In genomic region chr1:172394167-172394751, GRCh38 we compare ENCODE assay signal across 8 cellular contexts. TPM values are rescaled to one million over a fixed set of nuclear protein-coding genes. Genes with fewer than 3 reads are reported as not detected.
DNase-seq lines count a peak whose midpoint lies in the region; ATAC-seq and TF ChIP-seq lines count a peak whose summit lies in the region.

No MANE protein-coding gene starts in this region.

- no peaks in the 10 kb centered on the region for H3K27me3 Mint-ChIP-seq in Caco-2 (ENCODE audit: insufficient read depth, unreplicated experiment)

- no TSS peak for BruUV-seq in Caco-2 (replicated peaks; lab: Mats Ljungman, UMichigan)

- no peak overlapping the region for H3K4me3 Mint-ChIP-seq in Caco-2 (ENCODE audit: unreplicated experiment)

- CTCF ChIA-PET in Caco-2 (lab: Charles Lee) = interaction anchor here (0.6 kb wide), 1 partner anchor 536 kb away, joined by 3 read pairs; no protein-coding TSS in a partner anchor

- H3K4me1 Mint-ChIP-seq in Caco-2 (ENCODE audit: low read depth, unreplicated experiment) = peaks cover 18% of the 10 kb centered on the region

- peak; percentile 41 for DNase-seq in CD1c-positive myeloid dendritic cell (ENCODE audit: extremely low spot score)
- peak; percentile 39 for DNase-seq in LHCN-M2 (ENCODE audit: low read depth)
- peak; percentile 23 to 30 for DNase-seq in activated T-helper 1 cell treated with anti-CD3 and anti-CD28 coated beads, Interleukin-2, amount 50 U/mL, for 16 hours (ENCODE audit: low read depth in 1 of 2, low spot score in 1 of 2)
- DNase-seq in kidney tubule cell (ENCODE audit: low spot score) = peak; percentile 64
- DNase-seq in stimulated activated CD8-positive, alpha-beta memory T cell treated with anti-CD3 and anti-CD28 coated beads, Interleukin-4, amount 100 ng/mL, for 1 hour (ENCODE audit: low read depth in 2 of 2, low spot score in 1 of 2) = peak; percentile 22 to 36
- DNase-seq in Caco-2 = no peak
- no peak for DNase-seq in AG20443 (ENCODE audit: low spot score)

- POLR2A ChIA-PET in Caco-2 (lab: Charles Lee) = interaction anchor here (0.9 kb wide), 1 partner anchor 163 kb away, joined by 3 read pairs; no protein-coding TSS in a partner anchor

- H3K27me3 ChIP-seq in Caco-2 (replicated peaks; ENCODE audit: control insufficient read depth, insufficient read depth, low read length) = no peaks in the 10 kb centered on the region

- H3K36me3 ChIP-seq in Caco-2 (ENCODE audit: control insufficient read depth, insufficient read depth, low read length) = no peaks in the 10 kb centered on the region

- intact Hi-C loops in Caco-2 (cut with micrococcal nuclease; ENCODE audit: unreplicated experiment) = no loop called here

- no peaks in the 10 kb centered on the region for H3K9me3 Mint-ChIP-seq in Caco-2 (ENCODE audit: unreplicated experiment)

- peaks cover 5% of the 10 kb centered on the region for H3K36me3 Mint-ChIP-seq in Caco-2 (ENCODE audit: insufficient read depth, unreplicated experiment)

- no peak overlapping the region for H3K27ac Mint-ChIP-seq in Caco-2 (ENCODE audit: unreplicated experiment)

- peak; percentile 70 for ATAC-seq in GM21381 (IDR thresholded peaks at IDR 0.05; ENCODE audit: unreplicated experiment)

- H3K9me3 ChIP-seq in Caco-2 = no peaks in the 10 kb centered on the region

- no peak for TF ChIP-seq CTCF in Caco-2 (IDR thresholded peaks at IDR 0.05; ENCODE audit: insufficient read depth in 1 of 2, low read depth in 1 of 2, low read length in 1 of 2, severe bottlenecking in 1 of 2, unreplicated experiment in 1 of 2)

- H3K4me1 ChIP-seq in Caco-2 = peaks cover 12% of the 10 kb centered on the region

- H3K4me3 ChIP-seq in Caco-2 (ENCODE audit: low read depth, low read length) = no peak overlapping the region

RNA-seq across cellular contexts. Expression of gene C1orf105, which starts 26.2 kb away (rescaled TPM):
- total RNA-seq in LHCN-M2 (2014; rRNA removed) (0.19 and 0.46 TPM in 2 replicates), Caco-2 (2022) (0.82 and 1.9 TPM in 2 replicates)
- not detected for polyA plus RNA-seq in LHCN-M2 (2012)

RNA-seq across cellular contexts. Expression of gene PIGC, which starts 49.6 kb away (rescaled TPM):
- total RNA-seq in LHCN-M2 (2014; rRNA removed) (16.5 and 25.0 TPM in 2 replicates), Caco-2 (2022) (23.7 and 26.1 TPM in 2 replicates)
- 15.5 TPM for polyA plus RNA-seq in LHCN-M2 (2012)

Comparison
In these comparisons a context has a peak if more than half of its experiments do, and no peak if none do; other contexts are left out.
1. DNase-seq: peak in CD1c-positive myeloid dendritic cell (single experiment), LHCN-M2 (single experiment), activated T-helper 1 cell treated with anti-CD3 and anti-CD28 coated beads, Interleukin-2, amount 50 U/mL, for 16 hours (2 of 2), kidney tubule cell (single experiment) and stimulated activated CD8-positive, alpha-beta memory T cell treated with anti-CD3 and anti-CD28 coated beads, Interleukin-4, amount 100 ng/mL, for 1 hour (2 of 2); none in Caco-2 (0 of 2) and AG20443 (single experiment).